ENCODE assay signal across 1 cellular context in the genomic region with DNA sequence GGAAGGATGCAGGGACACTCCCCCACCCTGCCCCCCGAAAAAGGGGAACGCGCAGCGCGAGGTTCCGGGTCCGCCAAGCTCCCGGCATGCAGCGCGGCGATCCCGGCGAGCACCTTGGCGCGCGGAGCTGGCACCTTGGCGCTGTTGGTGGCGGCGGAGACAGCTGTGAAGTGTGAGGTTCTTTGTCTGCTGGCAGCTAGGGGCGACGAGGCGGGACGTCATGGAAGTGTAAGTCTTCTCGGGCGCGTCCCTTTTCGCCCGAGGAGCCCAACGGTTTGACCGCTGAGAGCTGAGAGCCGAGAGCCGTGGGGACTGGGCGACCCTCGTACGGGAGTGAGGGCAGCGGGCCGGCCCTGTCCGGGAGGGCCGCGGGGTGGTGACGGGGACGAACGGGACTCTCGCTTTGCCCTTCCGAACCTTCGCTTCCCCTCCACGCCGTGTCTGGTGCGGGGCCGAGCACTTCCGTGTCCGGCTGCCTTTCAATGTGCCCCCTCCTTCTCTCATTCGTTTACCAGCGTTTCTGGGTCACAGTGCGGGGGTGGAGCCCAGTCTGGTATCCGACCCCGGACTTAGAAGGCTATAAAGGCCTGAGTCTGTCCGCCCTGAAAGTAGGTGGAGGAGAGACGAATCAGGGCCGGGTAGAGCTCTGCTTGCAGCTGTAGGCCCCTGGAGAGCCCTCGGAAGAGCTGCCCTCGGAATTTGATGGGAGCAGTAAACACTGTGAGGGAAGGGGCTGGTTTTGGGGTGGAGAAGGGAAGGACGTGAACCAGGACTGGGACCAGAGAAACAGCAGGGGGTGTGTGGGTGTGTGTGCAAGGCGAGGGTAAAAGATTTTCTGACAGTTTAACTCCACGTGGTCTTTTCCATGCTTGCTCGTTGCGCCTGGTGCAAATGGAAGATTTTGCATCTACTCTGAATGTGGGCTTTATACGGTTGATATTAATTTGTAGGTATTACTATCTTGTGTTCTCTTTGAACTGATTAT.
TF ChIP-seq lines count a peak whose summit lies in the region.

A gene (plus strand): TSS at position 105 of the 985 bp plus-strand sequence. CDS start 116 bp downstream, at position 221.

TF ChIP-seq in K562, 482 proteins besides CTCF, POLR2A, EP300 and RAD21 (continued from another document and continues in another):
- TF ChIP-seq, protein P1, sequence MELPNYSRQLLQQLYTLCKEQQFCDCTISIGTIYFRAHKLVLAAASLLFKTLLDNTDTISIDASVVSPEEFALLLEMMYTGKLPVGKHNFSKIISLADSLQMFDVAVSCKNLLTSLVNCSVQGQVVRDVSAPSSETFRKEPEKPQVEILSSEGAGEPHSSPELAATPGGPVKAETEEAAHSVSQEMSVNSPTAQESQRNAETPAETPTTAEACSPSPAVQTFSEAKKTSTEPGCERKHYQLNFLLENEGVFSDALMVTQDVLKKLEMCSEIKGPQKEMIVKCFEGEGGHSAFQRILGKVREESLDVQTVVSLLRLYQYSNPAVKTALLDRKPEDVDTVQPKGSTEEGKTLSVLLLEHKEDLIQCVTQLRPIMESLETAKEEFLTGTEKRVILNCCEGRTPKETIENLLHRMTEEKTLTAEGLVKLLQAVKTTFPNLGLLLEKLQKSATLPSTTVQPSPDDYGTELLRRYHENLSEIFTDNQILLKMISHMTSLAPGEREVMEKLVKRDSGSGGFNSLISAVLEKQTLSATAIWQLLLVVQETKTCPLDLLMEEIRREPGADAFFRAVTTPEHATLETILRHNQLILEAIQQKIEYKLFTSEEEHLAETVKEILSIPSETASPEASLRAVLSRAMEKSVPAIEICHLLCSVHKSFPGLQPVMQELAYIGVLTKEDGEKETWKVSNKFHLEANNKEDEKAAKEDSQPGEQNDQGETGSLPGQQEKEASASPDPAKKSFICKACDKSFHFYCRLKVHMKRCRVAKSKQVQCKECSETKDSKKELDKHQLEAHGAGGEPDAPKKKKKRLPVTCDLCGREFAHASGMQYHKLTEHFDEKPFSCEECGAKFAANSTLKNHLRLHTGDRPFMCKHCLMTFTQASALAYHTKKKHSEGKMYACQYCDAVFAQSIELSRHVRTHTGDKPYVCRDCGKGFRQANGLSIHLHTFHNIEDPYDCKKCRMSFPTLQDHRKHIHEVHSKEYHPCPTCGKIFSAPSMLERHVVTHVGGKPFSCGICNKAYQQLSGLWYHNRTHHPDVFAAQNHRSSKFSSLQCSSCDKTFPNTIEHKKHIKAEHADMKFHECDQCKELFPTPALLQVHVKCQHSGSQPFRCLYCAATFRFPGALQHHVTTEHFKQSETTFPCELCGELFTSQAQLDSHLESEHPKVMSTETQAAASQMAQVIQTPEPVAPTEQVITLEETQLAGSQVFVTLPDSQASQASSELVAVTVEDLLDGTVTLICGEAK (IDR thresholded peaks at IDR 0.05) = peak; percentile 73
- TF ChIP-seq, protein P1 (CRISPR knock-in tag; IDR thresholded peaks at IDR 0.05) = no peak
- 0 out of 2 replicates have a peak, but pooled peaks have one; percentile 10 for TF ChIP-seq EHMT2 (IDR thresholded peaks at IDR 0.05)
- TF ChIP-seq PHB (CRISPR knock-in tag; IDR thresholded peaks at IDR 0.05) = no peak
- TF ChIP-seq ZNF445 (CRISPR knock-in tag; IDR thresholded peaks at IDR 0.05; ENCODE audit: low read depth) = no peak
- peak; percentile 51; the same call in 1 of the 2 replicates for TF ChIP-seq ZNF263 (CRISPR knock-in tag; IDR thresholded peaks at IDR 0.05; ENCODE audit: borderline replicate concordance)
- peak; percentile 66; the same call in 1 of the 2 replicates for TF ChIP-seq KLF16 (IDR thresholded peaks at IDR 0.05)
- TF ChIP-seq NCOA6 (IDR thresholded peaks at IDR 0.05) = no peak
- TF ChIP-seq CAMTA2 (CRISPR knock-in tag; conservative IDR thresholded peaks at IDR 0.05) = no peak
- TF ChIP-seq SMAD4 (CRISPR knock-in tag; conservative IDR thresholded peaks at IDR 0.05) = peak; percentile 48; the same call in 1 of the 2 replicates
- TF ChIP-seq, protein P2, sequence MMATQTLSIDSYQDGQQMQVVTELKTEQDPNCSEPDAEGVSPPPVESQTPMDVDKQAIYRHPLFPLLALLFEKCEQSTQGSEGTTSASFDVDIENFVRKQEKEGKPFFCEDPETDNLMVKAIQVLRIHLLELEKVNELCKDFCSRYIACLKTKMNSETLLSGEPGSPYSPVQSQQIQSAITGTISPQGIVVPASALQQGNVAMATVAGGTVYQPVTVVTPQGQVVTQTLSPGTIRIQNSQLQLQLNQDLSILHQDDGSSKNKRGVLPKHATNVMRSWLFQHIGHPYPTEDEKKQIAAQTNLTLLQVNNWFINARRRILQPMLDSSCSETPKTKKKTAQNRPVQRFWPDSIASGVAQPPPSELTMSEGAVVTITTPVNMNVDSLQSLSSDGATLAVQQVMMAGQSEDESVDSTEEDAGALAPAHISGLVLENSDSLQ (IDR thresholded peaks at IDR 0.05) = peak; percentile 73; the same call in 1 of the 2 replicates
- TF ChIP-seq L3MBTL2 (IDR thresholded peaks at IDR 0.05) = peak; percentile 73
- peak; percentile 67 for TF ChIP-seq TAF9B (IDR thresholded peaks at IDR 0.05; ENCODE audit: partially characterized antibody)
- no peak for TF ChIP-seq BRCA1 (IDR thresholded peaks at IDR 0.05)
- TF ChIP-seq BRCA1 (CRISPR knock-in tag; IDR thresholded peaks at IDR 0.05) = no peak
- TF ChIP-seq SIX5 (IDR thresholded peaks at IDR 0.05; ENCODE audit: borderline replicate concordance in 1 of 2, insufficient read depth in 1 of 2, low read depth in 1 of 2, low read length in 2 of 2) = no peak
- no peak for TF ChIP-seq PPARD (CRISPR knock-in tag; IDR thresholded peaks at IDR 0.05)
- peak; percentile 49; the same call in 1 of the 2 replicates for TF ChIP-seq POLR2AphosphoS2 (IDR thresholded peaks at IDR 0.05; ENCODE audit: low read length)
- peak; percentile 69 to 85 for TF ChIP-seq MAZ (CRISPR knock-in tag; conservative IDR thresholded peaks at IDR 0.05 in 1 of 2, IDR thresholded peaks at IDR 0.05 in 1 of 2)
- no peak; the same call in 1 of the 2 replicates for TF ChIP-seq ZNF766 (CRISPR knock-in tag; conservative IDR thresholded peaks at IDR 0.05)
- TF ChIP-seq, protein P3, sequence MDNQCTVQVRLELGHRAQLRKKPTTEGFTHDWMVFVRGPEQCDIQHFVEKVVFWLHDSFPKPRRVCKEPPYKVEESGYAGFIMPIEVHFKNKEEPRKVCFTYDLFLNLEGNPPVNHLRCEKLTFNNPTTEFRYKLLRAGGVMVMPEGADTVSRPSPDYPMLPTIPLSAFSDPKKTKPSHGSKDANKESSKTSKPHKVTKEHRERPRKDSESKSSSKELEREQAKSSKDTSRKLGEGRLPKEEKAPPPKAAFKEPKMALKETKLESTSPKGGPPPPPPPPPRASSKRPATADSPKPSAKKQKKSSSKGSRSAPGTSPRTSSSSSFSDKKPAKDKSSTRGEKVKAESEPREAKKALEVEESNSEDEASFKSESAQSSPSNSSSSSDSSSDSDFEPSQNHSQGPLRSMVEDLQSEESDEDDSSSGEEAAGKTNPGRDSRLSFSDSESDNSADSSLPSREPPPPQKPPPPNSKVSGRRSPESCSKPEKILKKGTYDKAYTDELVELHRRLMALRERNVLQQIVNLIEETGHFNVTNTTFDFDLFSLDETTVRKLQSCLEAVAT (IDR thresholded peaks at IDR 0.05) = 0 out of 4 replicates have a peak, but pooled peaks have one; percentile 28 to 55
- TF ChIP-seq ZNF324 (CRISPR knock-in tag; IDR thresholded peaks at IDR 0.05) = no peak
- no peak for TF ChIP-seq NCOA4 (IDR thresholded peaks at IDR 0.05; ENCODE audit: partially characterized antibody)
- TF ChIP-seq KLF1 (tag; IDR thresholded peaks at IDR 0.05) = peak; percentile 61; the same call in 1 of the 2 replicates
- TF ChIP-seq, protein P4, sequence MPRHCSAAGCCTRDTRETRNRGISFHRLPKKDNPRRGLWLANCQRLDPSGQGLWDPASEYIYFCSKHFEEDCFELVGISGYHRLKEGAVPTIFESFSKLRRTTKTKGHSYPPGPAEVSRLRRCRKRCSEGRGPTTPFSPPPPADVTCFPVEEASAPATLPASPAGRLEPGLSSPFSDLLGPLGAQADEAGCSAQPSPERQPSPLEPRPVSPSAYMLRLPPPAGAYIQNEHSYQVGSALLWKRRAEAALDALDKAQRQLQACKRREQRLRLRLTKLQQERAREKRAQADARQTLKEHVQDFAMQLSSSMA (CRISPR knock-in tag; IDR thresholded peaks at IDR 0.05) = peak; percentile 73; the same call in 1 of the 2 replicates
- TF ChIP-seq, protein P5, sequence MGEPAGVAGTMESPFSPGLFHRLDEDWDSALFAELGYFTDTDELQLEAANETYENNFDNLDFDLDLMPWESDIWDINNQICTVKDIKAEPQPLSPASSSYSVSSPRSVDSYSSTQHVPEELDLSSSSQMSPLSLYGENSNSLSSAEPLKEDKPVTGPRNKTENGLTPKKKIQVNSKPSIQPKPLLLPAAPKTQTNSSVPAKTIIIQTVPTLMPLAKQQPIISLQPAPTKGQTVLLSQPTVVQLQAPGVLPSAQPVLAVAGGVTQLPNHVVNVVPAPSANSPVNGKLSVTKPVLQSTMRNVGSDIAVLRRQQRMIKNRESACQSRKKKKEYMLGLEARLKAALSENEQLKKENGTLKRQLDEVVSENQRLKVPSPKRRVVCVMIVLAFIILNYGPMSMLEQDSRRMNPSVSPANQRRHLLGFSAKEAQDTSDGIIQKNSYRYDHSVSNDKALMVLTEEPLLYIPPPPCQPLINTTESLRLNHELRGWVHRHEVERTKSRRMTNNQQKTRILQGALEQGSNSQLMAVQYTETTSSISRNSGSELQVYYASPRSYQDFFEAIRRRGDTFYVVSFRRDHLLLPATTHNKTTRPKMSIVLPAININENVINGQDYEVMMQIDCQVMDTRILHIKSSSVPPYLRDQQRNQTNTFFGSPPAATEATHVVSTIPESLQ (CRISPR knock-in tag; IDR thresholded peaks at IDR 0.05) = peak; percentile 87
- TF ChIP-seq ZC3H11A (IDR thresholded peaks at IDR 0.05; ENCODE audit: low read depth, low read length) = no peak
- peak; percentile 72 for TF ChIP-seq CXXC5 (CRISPR knock-in tag; IDR thresholded peaks at IDR 0.05)
- no peak for TF ChIP-seq ZNF830 (CRISPR knock-in tag; IDR thresholded peaks at IDR 0.05)
- peak; percentile 28; the same call in 1 of the 2 replicates for TF ChIP-seq ARID1B (IDR thresholded peaks at IDR 0.05)
- TF ChIP-seq, protein P6, sequence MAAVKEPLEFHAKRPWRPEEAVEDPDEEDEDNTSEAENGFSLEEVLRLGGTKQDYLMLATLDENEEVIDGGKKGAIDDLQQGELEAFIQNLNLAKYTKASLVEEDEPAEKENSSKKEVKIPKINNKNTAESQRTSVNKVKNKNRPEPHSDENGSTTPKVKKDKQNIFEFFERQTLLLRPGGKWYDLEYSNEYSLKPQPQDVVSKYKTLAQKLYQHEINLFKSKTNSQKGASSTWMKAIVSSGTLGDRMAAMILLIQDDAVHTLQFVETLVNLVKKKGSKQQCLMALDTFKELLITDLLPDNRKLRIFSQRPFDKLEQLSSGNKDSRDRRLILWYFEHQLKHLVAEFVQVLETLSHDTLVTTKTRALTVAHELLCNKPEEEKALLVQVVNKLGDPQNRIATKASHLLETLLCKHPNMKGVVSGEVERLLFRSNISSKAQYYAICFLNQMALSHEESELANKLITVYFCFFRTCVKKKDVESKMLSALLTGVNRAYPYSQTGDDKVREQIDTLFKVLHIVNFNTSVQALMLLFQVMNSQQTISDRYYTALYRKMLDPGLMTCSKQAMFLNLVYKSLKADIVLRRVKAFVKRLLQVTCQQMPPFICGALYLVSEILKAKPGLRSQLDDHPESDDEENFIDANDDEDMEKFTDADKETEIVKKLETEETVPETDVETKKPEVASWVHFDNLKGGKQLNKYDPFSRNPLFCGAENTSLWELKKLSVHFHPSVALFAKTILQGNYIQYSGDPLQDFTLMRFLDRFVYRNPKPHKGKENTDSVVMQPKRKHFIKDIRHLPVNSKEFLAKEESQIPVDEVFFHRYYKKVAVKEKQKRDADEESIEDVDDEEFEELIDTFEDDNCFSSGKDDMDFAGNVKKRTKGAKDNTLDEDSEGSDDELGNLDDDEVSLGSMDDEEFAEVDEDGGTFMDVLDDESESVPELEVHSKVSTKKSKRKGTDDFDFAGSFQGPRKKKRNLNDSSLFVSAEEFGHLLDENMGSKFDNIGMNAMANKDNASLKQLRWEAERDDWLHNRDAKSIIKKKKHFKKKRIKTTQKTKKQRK (IDR thresholded peaks at IDR 0.05; ENCODE audit: borderline replicate concordance, low read depth, low read length) = no peak
- no peak for TF ChIP-seq CHCHD3 (CRISPR knock-in tag; IDR thresholded peaks at IDR 0.05)
- TF ChIP-seq BRF1 (IDR thresholded peaks at IDR 0.05; ENCODE audit: borderline replicate concordance, extremely low read depth, insufficient read length) = no peak
- TF ChIP-seq, protein P7, sequence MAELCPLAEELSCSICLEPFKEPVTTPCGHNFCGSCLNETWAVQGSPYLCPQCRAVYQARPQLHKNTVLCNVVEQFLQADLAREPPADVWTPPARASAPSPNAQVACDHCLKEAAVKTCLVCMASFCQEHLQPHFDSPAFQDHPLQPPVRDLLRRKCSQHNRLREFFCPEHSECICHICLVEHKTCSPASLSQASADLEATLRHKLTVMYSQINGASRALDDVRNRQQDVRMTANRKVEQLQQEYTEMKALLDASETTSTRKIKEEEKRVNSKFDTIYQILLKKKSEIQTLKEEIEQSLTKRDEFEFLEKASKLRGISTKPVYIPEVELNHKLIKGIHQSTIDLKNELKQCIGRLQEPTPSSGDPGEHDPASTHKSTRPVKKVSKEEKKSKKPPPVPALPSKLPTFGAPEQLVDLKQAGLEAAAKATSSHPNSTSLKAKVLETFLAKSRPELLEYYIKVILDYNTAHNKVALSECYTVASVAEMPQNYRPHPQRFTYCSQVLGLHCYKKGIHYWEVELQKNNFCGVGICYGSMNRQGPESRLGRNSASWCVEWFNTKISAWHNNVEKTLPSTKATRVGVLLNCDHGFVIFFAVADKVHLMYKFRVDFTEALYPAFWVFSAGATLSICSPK (IDR thresholded peaks at IDR 0.05; ENCODE audit: borderline replicate concordance) = no peak
- no peak for TF ChIP-seq SRSF7 (optimal IDR thresholded peaks at IDR 0.05; ENCODE audit: low read depth, low read length)
- TF ChIP-seq DPF2 (IDR thresholded peaks at IDR 0.05) = peak; percentile 56
- TF ChIP-seq ERF (CRISPR knock-in tag; IDR thresholded peaks at IDR 0.05) = peak; percentile 82
